In genomic region chr9:742104-742503, GRCh38 we compare ENCODE assay signal across 23 cellular contexts.
DNase-seq lines count a peak whose midpoint lies in the region; ATAC-seq and TF ChIP-seq lines count a peak whose summit lies in the region.
"Had no signal": no experiment of that assay in that cellular context is flagged by ENCODE, and none has a peak within 500 bp of the region (broad histone marks: within the 10 kb centered on the region; RNA-seq: fewer than 3 reads in every experiment).

No MANE protein-coding gene starts in this region.

- no peak overlapping the region for H2BK120ac ChIP-seq in IMR-90 (ENCODE audit: low read depth, low read length)

- H3K27me3 ChIP-seq in mammary epithelial cell (ENCODE audit: insufficient read depth, low read length) (no peaks in the 10 kb centered on the region), IMR-90 (ENCODE audit: control insufficient read depth, insufficient read depth, low read length) (no peaks in the 10 kb centered on the region), sigmoid colon (no peaks in the 10 kb centered on the region)
- H3K27me3 ChIP-seq: BLaER1 had no signal

- no peak for TF ChIP-seq EP300 in sigmoid colon (IDR thresholded peaks at IDR 0.05)

- peaks cover 57% of the 10 kb centered on the region for H3K36me3 ChIP-seq in mammary epithelial cell (ENCODE audit: insufficient read depth, low read length)
- H3K36me3 ChIP-seq in IMR-90 (ENCODE audit: control insufficient read depth, insufficient read depth, low read length): peaks cover 53% of the 10 kb centered on the region
- H3K36me3 ChIP-seq in sigmoid colon: peaks cover 28 to 53% (median 35%) of the 10 kb centered on the region in 4 donors

- intact Hi-C loops in MCF 10A (cut with micrococcal nuclease): no loop called here
- intact Hi-C loops in mammary epithelial cell (cut with micrococcal nuclease): no loop called here
- intact Hi-C loops in IMR-90 (cut with micrococcal nuclease): no loop called here
- intact Hi-C loops in sigmoid colon (cut with DNase I): no loop called here

- no peaks in the 10 kb centered on the region for H3K27me3 Mint-ChIP-seq in MCF 10A (ENCODE audit: insufficient read depth, unreplicated experiment)
- H3K27me3 Mint-ChIP-seq in nephron progenitor cell (ENCODE audit: low read depth, poor library complexity): no peaks in the 10 kb centered on the region
- H3K27me3 Mint-ChIP-seq: CD4-positive, alpha-beta T cell; IgD-negative memory B cell had no signal

- in situ Hi-C loops in mammary epithelial cell (cut with MboI; ENCODE audit: low sequenced_read_pairs in 2 of 2) (loop anchor here in 1 of 2 donors (10.0 kb wide), 1 partner anchor 47 kb away; no protein-coding TSS in a partner anchor), IMR-90 (cut with MboI; ENCODE audit: low sequenced_read_pairs) (no loop called here)

- POLR2A ChIA-PET in MCF 10A (lab: Yijun Ruan, JAX) (interaction anchor here (7.0 kb wide), 1 partner anchor 8 kb away, joined by 45 read pairs; no protein-coding TSS in a partner anchor), IMR-90 (lab: Charles Lee; ENCODE audit: unreplicated experiment) (no interaction called here)

- dilution Hi-C loops in mammary epithelial cell (cut with HindIII; ENCODE audit: low sequenced_read_pairs): no loop called here
- dilution Hi-C loops in IMR-90 (cut with HindIII; ENCODE audit: low sequenced_read_pairs, unreplicated experiment): no loop called here

- H4K8ac ChIP-seq in IMR-90 (ENCODE audit: low read depth in 2 of 2, low read length in 2 of 2): no peak overlapping the region

- H2BK15ac ChIP-seq in IMR-90 (ENCODE audit: low read depth, low read length): no peak overlapping the region

- no peak overlapping the region for H3K56ac ChIP-seq in IMR-90 (ENCODE audit: extremely low read depth, insufficient read depth, low read length)

- no peak overlapping the region for H3K4me2 ChIP-seq in mammary epithelial cell (ENCODE audit: insufficient read depth, low read depth, low read length)
- no peak overlapping the region for H3K4me2 ChIP-seq in IMR-90 (ENCODE audit: low read depth, low read length)
- H3K4me2 ChIP-seq: BLaER1 had no signal

- TF ChIP-seq POLR2A in IMR-90 (IDR thresholded peaks at IDR 0.05; ENCODE audit: low read depth, low read length): no peak
- TF ChIP-seq POLR2A in sigmoid colon (IDR thresholded peaks at IDR 0.05): no peak

- H4K20me1 ChIP-seq in mammary epithelial cell (ENCODE audit: insufficient read depth, low read length): no peaks in the 10 kb centered on the region
- H4K20me1 ChIP-seq in IMR-90 (ENCODE audit: insufficient read depth, low read length): peaks cover 5% of the 10 kb centered on the region; the same call in 1 of the 2 replicates

- WGBS in mammary epithelial cell (ENCODE audit: low coverage, missing lambda C conversion rate): 90% methylated on average over 11 of the region's 16 CpGs
- WGBS in IMR-90 (ENCODE audit: extremely low coverage in 2 of 2, insufficient read length in 1 of 2), 2 experiments: 100% methylated on average over 1 of the region's 16 CpGs; no CpG with 5 or more reads in 1 of the 2 experiments
- 96% methylated on average over 16 of the region's 16 CpGs for WGBS in sigmoid colon, 2 donors

- no peak overlapping the region for H3K18ac ChIP-seq in IMR-90 (ENCODE audit: low read depth, low read length)

- peaks cover 97% of the 10 kb centered on the region for H3K36me3 Mint-ChIP-seq in MCF 10A (ENCODE audit: insufficient read depth, unreplicated experiment)
- H3K36me3 Mint-ChIP-seq in nephron progenitor cell (ENCODE audit: low read depth): peaks cover 96% of the 10 kb centered on the region

- peaks cover 24% of the 10 kb centered on the region for H3K79me2 ChIP-seq in mammary epithelial cell (ENCODE audit: insufficient read depth, low read length)

- H2AFZ ChIP-seq in mammary epithelial cell (ENCODE audit: low read depth, low read length) (no peak overlapping the region), IMR-90 (replicated peaks; ENCODE audit: low read length, poor library complexity) (no peak overlapping the region)

- no peak overlapping the region for H3K4me3 ChIP-seq in mammary epithelial cell (replicated peaks in 1 of 3; ENCODE audit: insufficient read depth in 1 of 3, low read depth in 2 of 3, low read length in 3 of 3)
- no peak overlapping the region for H3K4me3 ChIP-seq in IMR-90 (ENCODE audit: insufficient read depth, low read depth, low read length)
- H3K4me3 ChIP-seq in sigmoid colon: no peak overlapping the region
- H3K4me3 ChIP-seq: BLaER1 had no signal

- no peak overlapping the region for H2BK5ac ChIP-seq in IMR-90 (ENCODE audit: low read depth, low read length, poor library complexity, severe bottlenecking)

- peaks cover 32% of the 10 kb centered on the region for H3K4me1 ChIP-seq in mammary epithelial cell (ENCODE audit: insufficient read depth, low read length)
- peaks cover 16% of the 10 kb centered on the region for H3K4me1 ChIP-seq in IMR-90 (ENCODE audit: control insufficient read depth, insufficient read depth, low read length)
- peaks cover 0 to 92% (median 63%) of the 10 kb centered on the region in 4 donors for H3K4me1 ChIP-seq in sigmoid colon

- TF ChIP-seq CTCF in MCF 10A (IDR thresholded peaks at IDR 0.05; ENCODE audit: unreplicated experiment): no peak
- no peak for TF ChIP-seq CTCF in mammary epithelial cell (conservative IDR thresholded peaks at IDR 0.05 in 1 of 2, IDR thresholded peaks at IDR 0.05 in 1 of 2; ENCODE audit: extremely low read depth in 1 of 2, insufficient read depth in 1 of 2, low read depth in 1 of 2, low read length in 2 of 2)
- no peak for TF ChIP-seq CTCF in IMR-90 (conservative IDR thresholded peaks at IDR 0.05; ENCODE audit: low read depth, low read length)
- no peak for TF ChIP-seq CTCF in nephron progenitor cell (IDR thresholded peaks at IDR 0.05)
- no peak for TF ChIP-seq CTCF in sigmoid colon (IDR thresholded peaks at IDR 0.05)

- no peak for TF ChIP-seq RAD21 in IMR-90 (IDR thresholded peaks at IDR 0.05; ENCODE audit: low read length)

- H4K91ac ChIP-seq in IMR-90 (ENCODE audit: insufficient read depth, low read depth, low read length): no peak overlapping the region

- H3K9me1 ChIP-seq in IMR-90 (ENCODE audit: insufficient read depth, low read length): peaks cover 27% of the 10 kb centered on the region; the same call in 1 of the 2 replicates

- CTCF ChIA-PET in MCF 10A (lab: Yijun Ruan, JAX): interaction anchor here (0.6 kb wide), 3 partner anchors 65 to 358 kb away, joined by 3 to 5 read pairs (median 3); no protein-coding TSS in a partner anchor
- CTCF ChIA-PET in mammary epithelial cell (lab: Charles Lee; ENCODE audit: low non-redundant PET): no interaction called here
- CTCF ChIA-PET in IMR-90 (lab: Yijun Ruan, JAX): interaction anchor here (1.4 kb wide), 1 partner anchor 9 kb away, joined by 3 read pairs; no protein-coding TSS in a partner anchor

- no peaks in the 10 kb centered on the region for H3K9me3 ChIP-seq in mammary epithelial cell (replicated peaks; ENCODE audit: insufficient read depth, low read length)
- no peaks in the 10 kb centered on the region for H3K9me3 ChIP-seq in IMR-90 (ENCODE audit: control insufficient read depth, insufficient read depth, low read length)
- no peaks in the 10 kb centered on the region for H3K9me3 ChIP-seq in sigmoid colon
- H3K9me3 ChIP-seq: BLaER1 had no signal

- H3K27ac ChIP-seq in mammary epithelial cell (ENCODE audit: insufficient read depth, low read depth, low read length) (no peak overlapping the region), IMR-90 (ENCODE audit: insufficient read depth, low read length) (no peak overlapping the region), sigmoid colon (peak overlapping the region in 3 of 4 donors; percentile 88 to 96 (median 93))
- H3K27ac ChIP-seq: 22Rv1, BLaER1 had no signal

- peak overlapping the region; percentile 30 for H2AK9ac ChIP-seq in IMR-90 (replicated peaks; ENCODE audit: low read depth, low read length, poor library complexity)

- H2BK20ac ChIP-seq in IMR-90 (ENCODE audit: low read depth, low read length): no peak overlapping the region

- no peak overlapping the region for H3K9ac ChIP-seq in mammary epithelial cell (ENCODE audit: insufficient read depth, low read length)
- H3K9ac ChIP-seq in IMR-90 (ENCODE audit: low read depth, low read length): no peak overlapping the region
- H3K9ac ChIP-seq: BLaER1 had no signal

- H3K14ac ChIP-seq in IMR-90 (replicated peaks; ENCODE audit: low read depth, low read length): no peak overlapping the region

- H3K4me1 Mint-ChIP-seq in MCF 10A (ENCODE audit: insufficient read depth, unreplicated experiment): peaks cover 9% of the 10 kb centered on the region
- no peaks in the 10 kb centered on the region for H3K4me1 Mint-ChIP-seq in nephron progenitor cell

- no peak overlapping the region for H4K5ac ChIP-seq in IMR-90 (ENCODE audit: low read depth, low read length)

- H3K4me3 Mint-ChIP-seq in MCF 10A (ENCODE audit: unreplicated experiment) (no peak overlapping the region), nephron progenitor cell (no peak overlapping the region)
- H3K4me3 Mint-ChIP-seq: CD4-positive, alpha-beta T cell; H9; IgD-negative memory B cell had no signal

- H3K79me1 ChIP-seq in IMR-90 (ENCODE audit: low read depth in 1 of 2, low read length in 2 of 2): peaks cover 13 to 45% of the 10 kb centered on the region in 2 experiments

- H3K27ac Mint-ChIP-seq in MCF 10A (ENCODE audit: low read depth, unreplicated experiment) (peak overlapping the region; percentile 29), nephron progenitor cell (peak overlapping the region; percentile 52)
- H3K27ac Mint-ChIP-seq: CD4-positive, alpha-beta T cell; IgD-negative memory B cell had no signal

- no peak overlapping the region for H2AK5ac ChIP-seq in IMR-90 (ENCODE audit: low read depth, low read length)

- no peaks in the 10 kb centered on the region for H3K9me3 Mint-ChIP-seq in MCF 10A (ENCODE audit: unreplicated experiment)
- H3K9me3 Mint-ChIP-seq in nephron progenitor cell: no peaks in the 10 kb centered on the region
- H3K9me3 Mint-ChIP-seq: CD4-positive, alpha-beta T cell; H9; IgD-negative memory B cell had no signal

- no peak for ATAC-seq in IMR-90 (ENCODE audit: low read depth)
- no peak for ATAC-seq in GM18873 (IDR thresholded peaks at IDR 0.05; ENCODE audit: low FRiP score, unreplicated experiment)

- BruUV-seq in MCF 10A (replicated peaks; lab: Mats Ljungman, UMichigan) (no TSS peak), mammary epithelial cell (replicated peaks; lab: Mats Ljungman, UMichigan) (no TSS peak), IMR-90 (replicated peaks; lab: Mats Ljungman, UMichigan) (no TSS peak)

- DNase-seq in MCF 10A (ENCODE audit: unreplicated experiment) (no peak), mammary epithelial cell (no peak), IMR-90 (no peak), nephron progenitor cell (no peak), sigmoid colon (peak; percentile 58), RKO (ENCODE audit: low spot score) (no peak), HPDE6-E6E7 (ENCODE audit: extremely low spot score) (no peak)
- DNase-seq: ACHN; CD4-positive, alpha-beta T cell; COR-L47; DMS 273 treated with DMSO at 0.1 percent for 48 hours; DMS79 treated with DMSO at 0.1 percent for 48 hours; H9; MV-4-11; NCI-H1105 treated with DMSO at 0.1 percent for 48 hours; NCI-H2029 treated with DMSO at 0.1 percent for 48 hours; NCI-H226; NCI-H510A treated with DMSO at 0.1 percent for 48 hours; NCI-H748 treated with DMSO at 0.1 percent for 48 hours had no signal

- H3K4ac ChIP-seq in IMR-90 (ENCODE audit: low read depth, low read length): no peak overlapping the region; the same call in 1 of the 2 replicates

- no peak overlapping the region for H3K23ac ChIP-seq in IMR-90 (ENCODE audit: low read depth, low read length)

Comparison
In these comparisons a context has a peak if more than half of its experiments do, and no peak if none do; other contexts are left out.
1. H3K27ac ChIP-seq: peak in sigmoid colon (3 of 4); none in mammary epithelial cell (single experiment) and IMR-90 (single experiment).